8 cellular contexts compared by ENCODE assay signal in the genomic region with DNA sequence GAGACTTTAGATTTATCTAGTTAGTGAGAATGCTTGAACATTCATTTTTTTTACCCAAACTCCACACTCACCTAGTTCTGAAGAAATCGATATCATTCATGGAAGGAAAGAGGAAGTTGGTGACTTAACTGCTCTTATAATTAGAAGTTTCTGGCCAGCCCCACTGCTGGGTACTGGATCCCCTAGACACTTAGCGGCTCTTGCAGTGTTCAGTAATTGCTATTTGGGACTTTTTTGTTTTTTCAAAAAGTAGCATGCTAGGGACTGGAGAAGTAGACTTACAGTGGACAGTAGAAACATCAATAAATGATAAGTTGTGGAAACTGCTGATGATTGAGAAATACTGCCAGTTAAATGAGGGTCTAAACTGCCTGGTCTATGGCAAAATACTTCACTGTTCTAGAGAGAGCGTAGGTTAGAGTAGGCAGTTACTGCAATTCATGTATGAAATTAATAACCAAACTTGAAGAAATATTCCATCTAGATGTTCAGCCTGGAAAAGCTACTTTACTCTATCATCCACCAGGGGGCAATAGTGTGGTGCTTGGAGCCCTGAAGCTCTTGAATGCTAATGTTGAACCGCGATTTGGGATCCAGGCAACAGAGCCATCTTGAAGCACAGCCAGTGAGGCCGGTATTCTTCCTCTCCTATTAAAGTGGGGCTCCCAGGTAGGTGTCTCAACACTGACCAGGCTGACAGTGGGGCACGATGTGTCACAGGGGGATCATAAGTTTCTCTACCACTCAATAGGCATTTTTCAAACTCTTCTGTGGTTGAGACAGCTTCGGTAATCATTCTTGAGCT.
DNase-seq lines count a peak whose midpoint lies in the region; ATAC-seq and TF ChIP-seq lines count a peak whose summit lies in the region.

No MANE protein-coding gene starts in this region.

- H3K9me3 ChIP-seq in BE2C (no peaks in the 10 kb centered on the region), heart right ventricle (peaks cover 0 to 5% (median 0%) of the 10 kb centered on the region in 11 donors)

- H3K9me3 Mint-ChIP-seq in activated T-helper 17 cell treated with anti-CD3 and anti-CD28 coated beads, Interleukin-2, amount 50 U/mL, for 72 hours = no peaks in the 10 kb centered on the region

- intact Hi-C loops in heart right ventricle (cut with DNase I) = loop anchor here in 4 of 10 donors (10.0 kb wide), 2 partner anchors 186 to 196 kb away; no protein-coding TSS in a partner anchor

- DNase-seq in BE2C (peak; percentile 21), NCI-H2227 treated with DMSO at 0.1 percent for 48 hours (lab: John Stamatoyannopoulos, UW) (peak; percentile 77), heart right ventricle (peak in 1 of 2 donors; percentile 26), renal cortical epithelial cell (ENCODE audit: low read depth) (peak; percentile 65)

- no peaks in the 10 kb centered on the region for H3K27me3 ChIP-seq in BE2C
- H3K27me3 ChIP-seq in heart right ventricle = peaks cover 0 to 24% (median 7%) of the 10 kb centered on the region in 7 donors

- H3K4me3 ChIP-seq in BE2C (ENCODE audit: low read depth, low read length) (no peak overlapping the region), heart right ventricle (no peak overlapping the region)

- H3K4me3 Mint-ChIP-seq in activated T-helper 17 cell treated with anti-CD3 and anti-CD28 coated beads, Interleukin-2, amount 50 U/mL, for 72 hours = no peak overlapping the region

- no peaks in the 10 kb centered on the region for H3K4me1 Mint-ChIP-seq in activated T-helper 17 cell treated with anti-CD3 and anti-CD28 coated beads, Interleukin-2, amount 50 U/mL, for 72 hours

- H3K36me3 Mint-ChIP-seq in activated T-helper 17 cell treated with anti-CD3 and anti-CD28 coated beads, Interleukin-2, amount 50 U/mL, for 72 hours (ENCODE audit: low read depth) = no peaks in the 10 kb centered on the region

- peaks cover 7% of the 10 kb centered on the region for H3K27me3 Mint-ChIP-seq in activated T-helper 17 cell treated with anti-CD3 and anti-CD28 coated beads, Interleukin-2, amount 50 U/mL, for 72 hours

- peak; percentile 59 for TF ChIP-seq CTCF in BE2C (IDR thresholded peaks at IDR 0.05; ENCODE audit: low read depth, low read length)
- peak; percentile 42 to 81 (median 71) for TF ChIP-seq CTCF in heart right ventricle (IDR thresholded peaks at IDR 0.05)

- 37 to 41% methylated on average over 8 of the region's 8 CpGs for WGBS in heart right ventricle, 2 donors

- no peak overlapping the region for H3K27ac Mint-ChIP-seq in activated T-helper 17 cell treated with anti-CD3 and anti-CD28 coated beads, Interleukin-2, amount 50 U/mL, for 72 hours

- H3K27ac ChIP-seq in heart right ventricle = no peak overlapping the region

- H3K4me1 ChIP-seq in BE2C = no peaks in the 10 kb centered on the region
- no peaks in the 10 kb centered on the region for H3K4me1 ChIP-seq in heart right ventricle

- no peaks in the 10 kb centered on the region for H3K36me3 ChIP-seq in BE2C
- no peaks in the 10 kb centered on the region for H3K36me3 ChIP-seq in heart right ventricle

- ATAC-seq in GM18861 (IDR thresholded peaks at IDR 0.05; ENCODE audit: unreplicated experiment) (peak; percentile 48), HG03159 (IDR thresholded peaks at IDR 0.05; ENCODE audit: unreplicated experiment) (peak; percentile 87), heart right ventricle (peak in 3 of 8 donors; percentile 47 to 73 (median 61)), GM18907 (IDR thresholded peaks at IDR 0.05; ENCODE audit: unreplicated experiment) (no peak)
- ATAC-seq in activated T-helper 17 cell treated with anti-CD3 and anti-CD28 coated beads, Interleukin-2, amount 50 U/mL, for 72 hours (replicated peaks) = peak; percentile 23
